10 cellular contexts compared by ENCODE assay signal in genomic region chr21:28337319-28337718, GRCh38.
A peak's percentile ranks its signal among the peaks of the same experiment; 100 is the strongest.
DNase-seq lines count a peak whose midpoint lies in the region; ATAC-seq, FAIRE-seq and TF ChIP-seq lines count a peak whose summit lies in the region.
"Had no signal": no experiment of that assay in that cellular context is flagged by ENCODE, and none has a peak within 500 bp of the region (broad histone marks: within the 10 kb centered on the region; RNA-seq: fewer than 3 reads in every experiment).

No MANE protein-coding gene starts in this region.

- intact Hi-C loops in left lung (cut with DNase I), result loop anchor here in 1 of 2 donors (10.0 kb wide), 1 partner anchor 1483 kb away; no protein-coding TSS in a partner anchor

- no peaks in the 10 kb centered on the region for H3F3A ChIP-seq in MM.1S (ENCODE audit: insufficient read depth, low read length)

- TF ChIP-seq CTCF in MM.1S (IDR thresholded peaks at IDR 0.05; ENCODE audit: low read length) (peak; percentile 51), astrocyte (IDR thresholded peaks at IDR 0.05; ENCODE audit: insufficient read depth, low read depth, low read length) (peak; percentile 35), left lung (IDR thresholded peaks at IDR 0.05) (peak in 1 of 2 donors; percentile 36)

- peaks cover 8% of the 10 kb centered on the region for H3K4me1 Mint-ChIP-seq in astrocyte (ENCODE audit: low read depth, unreplicated experiment)

- H3K4me3 Mint-ChIP-seq in astrocyte (ENCODE audit: unreplicated experiment), result no peak overlapping the region
- H3K4me3 Mint-ChIP-seq: dendritic cell treated with granulocyte-macrophage colony-stimulating factor and Interleukin-4, amounts not matched to agents 40 ng/mL and 50 ng/mL, for 4 days had no signal

- H3K27ac Mint-ChIP-seq in astrocyte (ENCODE audit: unreplicated experiment), result no peak overlapping the region
- H3K27ac Mint-ChIP-seq: dendritic cell treated with granulocyte-macrophage colony-stimulating factor and Interleukin-4, amounts not matched to agents 40 ng/mL and 50 ng/mL, for 4 days had no signal

- no peak overlapping the region for H2AFZ ChIP-seq in MM.1S (ENCODE audit: low read length)
- H2AFZ ChIP-seq in astrocyte (ENCODE audit: low read depth, low read length), result no peak overlapping the region

- H3K9me3 Mint-ChIP-seq in astrocyte (ENCODE audit: unreplicated experiment), result no peaks in the 10 kb centered on the region
- H3K9me3 Mint-ChIP-seq: dendritic cell treated with granulocyte-macrophage colony-stimulating factor and Interleukin-4, amounts not matched to agents 40 ng/mL and 50 ng/mL, for 4 days had no signal

- peaks cover 4% of the 10 kb centered on the region for H3K27me3 Mint-ChIP-seq in astrocyte (ENCODE audit: low read depth, unreplicated experiment)
- H3K27me3 Mint-ChIP-seq: dendritic cell treated with granulocyte-macrophage colony-stimulating factor and Interleukin-4, amounts not matched to agents 40 ng/mL and 50 ng/mL, for 4 days had no signal

- no peak overlapping the region for H3K4me3 ChIP-seq in MM.1S (ENCODE audit: low read length)
- no peak overlapping the region for H3K4me3 ChIP-seq in astrocyte (ENCODE audit: insufficient read depth, low read depth, low read length)
- H3K4me3 ChIP-seq in left lung, result no peak overlapping the region
- H3K4me3 ChIP-seq: K562 had no signal

- H3K36me3 ChIP-seq in MM.1S (replicated peaks; ENCODE audit: insufficient read depth, low read length), result no peaks in the 10 kb centered on the region
- no peaks in the 10 kb centered on the region for H3K36me3 ChIP-seq in astrocyte (ENCODE audit: insufficient read depth, low read length)
- H3K36me3 ChIP-seq in left lung, result no peaks in the 10 kb centered on the region

- H3K36me3 Mint-ChIP-seq in astrocyte (ENCODE audit: low read depth, unreplicated experiment), result no peaks in the 10 kb centered on the region

- H3K79me2 ChIP-seq in MM.1S (ENCODE audit: low read length), result no peaks in the 10 kb centered on the region
- H3K79me2 ChIP-seq in astrocyte (ENCODE audit: insufficient read depth, low read length), result no peaks in the 10 kb centered on the region

- H3K27ac ChIP-seq in MM.1S (ENCODE audit: low read length), result no peak overlapping the region
- H3K27ac ChIP-seq in astrocyte (ENCODE audit: low read depth, low read length), result no peak overlapping the region
- H3K27ac ChIP-seq in left lung, result no peak overlapping the region

- DNase-seq in CD1c-positive myeloid dendritic cell (ENCODE audit: extremely low spot score) (peak; percentile 26), MM.1S (peak; percentile 57), astrocyte (ENCODE audit: low read depth) (peak; percentile 24), left lung (no peak), HuH-7.5 (ENCODE audit: low spot score) (no peak), cerebellum (ENCODE audit: low spot score) (no peak)

- peak; percentile 83 for FAIRE-seq in astrocyte (lab: Jason Lieb, UNC)
- FAIRE-seq: K562 had no signal

- ATAC-seq in left lung (peak; percentile 32), HG03571 (IDR thresholded peaks at IDR 0.05; ENCODE audit: unreplicated experiment) (no peak), GM21737 (IDR thresholded peaks at IDR 0.05; ENCODE audit: unreplicated experiment) (no peak)
- ATAC-seq: K562 had no signal

- no peaks in the 10 kb centered on the region for H3K4me1 ChIP-seq in MM.1S (ENCODE audit: low read length)
- no peaks in the 10 kb centered on the region for H3K4me1 ChIP-seq in astrocyte (ENCODE audit: insufficient read depth, low read length)
- peaks cover 0 to 7% of the 10 kb centered on the region in 2 donors for H3K4me1 ChIP-seq in left lung

- H3K4me2 ChIP-seq in MM.1S (ENCODE audit: low read depth, low read length) (no peak overlapping the region), astrocyte (ENCODE audit: low read length) (no peak overlapping the region)

- no peaks in the 10 kb centered on the region for H3K9me2 ChIP-seq in MM.1S (replicated peaks; ENCODE audit: insufficient read depth, low read length)

- no peaks in the 10 kb centered on the region for H3K9me3 ChIP-seq in MM.1S (replicated peaks; ENCODE audit: insufficient read depth, low read length)
- H3K9me3 ChIP-seq in astrocyte (ENCODE audit: insufficient read depth, low read depth, low read length), result no peaks in the 10 kb centered on the region
- no peaks in the 10 kb centered on the region for H3K9me3 ChIP-seq in left lung

- no peak overlapping the region for H3K9ac ChIP-seq in MM.1S (ENCODE audit: low read length)
- no peak overlapping the region for H3K9ac ChIP-seq in astrocyte (ENCODE audit: low read length)

- no peaks in the 10 kb centered on the region for H4K20me1 ChIP-seq in MM.1S (ENCODE audit: insufficient read depth, low read length)
- no peaks in the 10 kb centered on the region for H4K20me1 ChIP-seq in astrocyte (ENCODE audit: insufficient read depth, low read length)

- H3K27me3 ChIP-seq in MM.1S (replicated peaks; ENCODE audit: insufficient read depth, low read length) (no peaks in the 10 kb centered on the region), astrocyte (ENCODE audit: insufficient read depth, low read length) (no peaks in the 10 kb centered on the region), left lung (no peaks in the 10 kb centered on the region)

Comparison
In these comparisons a context has a peak if more than half of its experiments do, and no peak if none do; other contexts are left out.
1. DNase-seq: peak in CD1c-positive myeloid dendritic cell (single experiment), MM.1S (single experiment) and astrocyte (single experiment); none in left lung (0 of 2), HuH-7.5 (single experiment) and cerebellum (single experiment).